Comparison of ENCODE assay signal across 9 cellular contexts in the genomic region with DNA sequence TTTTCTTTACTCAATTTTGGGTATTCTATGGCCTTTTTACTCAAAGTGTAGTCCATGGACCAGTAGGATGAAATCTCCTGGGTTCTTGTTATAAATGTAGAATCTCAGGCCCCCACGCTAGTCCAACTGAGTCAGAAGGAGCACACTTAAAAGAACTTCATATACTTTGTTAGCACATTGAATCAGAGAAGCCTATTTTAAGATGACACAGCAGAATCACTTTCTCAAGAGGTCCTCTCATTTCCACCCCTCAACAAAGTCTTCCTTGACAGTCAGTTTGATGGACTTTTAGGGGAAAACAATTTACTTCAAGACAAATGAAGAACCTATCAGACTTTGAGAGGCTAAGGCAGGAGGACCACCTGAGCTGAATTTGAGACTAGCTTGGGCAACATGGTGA. TPM values are rescaled to one million over a fixed set of nuclear protein-coding genes. Genes with fewer than 3 reads are reported as not detected.
"Had no signal": no experiment of that assay in that cellular context is flagged by ENCODE, and none has a peak within 500 bp of the region (broad histone marks: within the 10 kb centered on the region; RNA-seq: fewer than 3 reads in every experiment).

No MANE protein-coding gene starts in this region.

- H3K27ac Mint-ChIP-seq: H9 had no signal

- H3K4me1 Mint-ChIP-seq: H9 had no signal

- H3K4me3 Mint-ChIP-seq: H9 had no signal

- H3K27ac ChIP-seq: GM23248, KMS-11 had no signal

- DNase-seq: GM23248, GOT3, H9, HCEC 1CT, KBM-7 had no signal

- H3K4me2 ChIP-seq: KMS-11 had no signal

- FAIRE-seq: H54, HTR-8/SVneo had no signal

- H3K9ac ChIP-seq: GM23248, KMS-11 had no signal

- H3K9me3 Mint-ChIP-seq: H9 had no signal

- H2AFZ ChIP-seq: GM23248 had no signal

- H3K4me3 ChIP-seq: GM23248 had no signal

RNA-seq across cellular contexts. Expression of a gene that starts 37.7 kb away (rescaled TPM):
- total RNA-seq: GM23248, H9, HT-29 had no signal
- polyA plus RNA-seq: GM23248 had no signal
